1 cellular context compared by ENCODE assay signal in the genomic region with DNA sequence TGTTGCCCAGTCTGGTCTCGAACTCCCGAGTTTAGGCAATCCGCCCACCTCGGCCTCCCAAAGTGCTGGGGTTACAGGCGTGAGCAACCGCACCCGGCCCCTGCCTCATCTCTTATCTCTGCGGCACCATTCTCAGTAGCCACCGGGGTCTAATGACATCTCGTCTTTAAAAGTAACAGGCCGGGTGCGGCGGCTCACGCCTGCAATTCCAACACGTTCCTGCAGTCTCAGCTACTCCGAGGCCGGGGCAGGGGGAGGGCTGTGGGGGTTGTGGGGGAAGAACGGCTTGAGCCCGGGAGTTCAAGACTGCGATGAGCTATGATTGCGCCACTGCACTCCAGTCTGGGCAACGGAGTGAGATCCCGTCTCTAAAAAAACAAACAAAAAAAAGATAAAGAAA.
TF ChIP-seq lines count a peak whose summit lies in the region.

No MANE protein-coding gene starts in this region.

TF ChIP-seq in K562, 482 proteins besides CTCF, POLR2A, EP300 and RAD21 (continued from another document):
- TF ChIP-seq UBTF (IDR thresholded peaks at IDR 0.05; ENCODE audit: borderline replicate concordance in 1 of 2, low read depth in 2 of 2, low read length in 2 of 2) (peak in 1 of 2 experiments; percentile 71; a peak in 1 of 4 replicates), CEBPG (CRISPR knock-in tag; IDR thresholded peaks at IDR 0.05) (no peak), CEBPG (tag; conservative IDR thresholded peaks at IDR 0.05 in 1 of 2, IDR thresholded peaks at IDR 0.05 in 1 of 2) (peak in 1 of 2 experiments; percentile 51; a peak in 2 of 4 replicates), EGR1 (conservative IDR thresholded peaks at IDR 0.05) (peak; percentile 64), BCOR (IDR thresholded peaks at IDR 0.05) (peak; percentile 45; the same call in 1 of the 2 replicates), TAL1 (IDR thresholded peaks at IDR 0.05) (peak; percentile 23; the same call in 1 of the 2 replicates), CTBP1 (IDR thresholded peaks at IDR 0.05; ENCODE audit: borderline replicate concordance) (0 out of 2 replicates have a peak, but pooled peaks have one; percentile 25), ARID1B (IDR thresholded peaks at IDR 0.05) (peak; percentile 63), BHLHE40 (IDR thresholded peaks at IDR 0.05; ENCODE audit: low read length) (peak; percentile 51), THRAP3 (IDR thresholded peaks at IDR 0.05; ENCODE audit: borderline replicate concordance) (no peak), HES1 (IDR thresholded peaks at IDR 0.05; ENCODE audit: low read depth) (0 out of 2 replicates have a peak, but pooled peaks have one; percentile 14), SMARCA4 (IDR thresholded peaks at IDR 0.05) (peak; percentile 40; the same call in 1 of the 2 replicates), PRDM10 (IDR thresholded peaks at IDR 0.05; ENCODE audit: partially characterized antibody) (peak; percentile 94)
- TF ChIP-seq, protein P1, sequence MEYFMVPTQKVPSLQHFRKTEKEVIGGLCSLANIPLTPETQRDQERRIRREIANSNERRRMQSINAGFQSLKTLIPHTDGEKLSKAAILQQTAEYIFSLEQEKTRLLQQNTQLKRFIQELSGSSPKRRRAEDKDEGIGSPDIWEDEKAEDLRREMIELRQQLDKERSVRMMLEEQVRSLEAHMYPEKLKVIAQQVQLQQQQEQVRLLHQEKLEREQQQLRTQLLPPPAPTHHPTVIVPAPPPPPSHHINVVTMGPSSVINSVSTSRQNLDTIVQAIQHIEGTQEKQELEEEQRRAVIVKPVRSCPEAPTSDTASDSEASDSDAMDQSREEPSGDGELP (CRISPR knock-in tag; IDR thresholded peaks at IDR 0.05; ENCODE audit: borderline replicate concordance): peak; percentile 32; the same call in 1 of the 2 replicates
